In genomic region chr6:27541212-27541931, GRCh38 we compare ENCODE assay signal across 17 cellular contexts.
A peak's percentile ranks its signal among the peaks of the same experiment; 100 is the strongest.
DNase-seq lines count a peak whose midpoint lies in the region; ATAC-seq and TF ChIP-seq lines count a peak whose summit lies in the region.
"Had no signal": no experiment of that assay in that cellular context is flagged by ENCODE, and none has a peak within 500 bp of the region (broad histone marks: within the 10 kb centered on the region; RNA-seq: fewer than 3 reads in every experiment).

No MANE protein-coding gene starts in this region.

- no peaks in the 10 kb centered on the region for H3K36me3 Mint-ChIP-seq in activated CD4-positive, alpha-beta T cell treated with anti-CD3 and anti-CD28 coated beads for 36 hours (ENCODE audit: low read depth)
- H3K36me3 Mint-ChIP-seq in activated CD4-positive, alpha-beta T cell treated with anti-CD3 and anti-CD28 coated beads, Interleukin-2, amount 10 ng/mL, durations not matched to agents 24 days and 14 days (ENCODE audit: low read depth): no peaks in the 10 kb centered on the region
- H3K36me3 Mint-ChIP-seq in activated CD4-positive, alpha-beta memory T cell treated with anti-CD3 and anti-CD28 coated beads, Interleukin-2, amount 10 ng/mL, durations not matched to agents 7 days and 5 days (ENCODE audit: low read depth): peaks cover 8% of the 10 kb centered on the region

- peaks cover 11% of the 10 kb centered on the region for H3K4me1 Mint-ChIP-seq in activated CD4-positive, alpha-beta T cell treated with anti-CD3 and anti-CD28 coated beads for 36 hours
- H3K4me1 Mint-ChIP-seq in activated CD4-positive, alpha-beta T cell treated with anti-CD3 and anti-CD28 coated beads, Interleukin-2, amount 10 ng/mL, durations not matched to agents 24 days and 14 days: peaks cover 11% of the 10 kb centered on the region
- peaks cover 15% of the 10 kb centered on the region for H3K4me1 Mint-ChIP-seq in activated CD4-positive, alpha-beta memory T cell treated with anti-CD3 and anti-CD28 coated beads, Interleukin-2, amount 10 ng/mL, durations not matched to agents 7 days and 5 days

- peak; percentile 45 for DNase-seq in activated CD4-positive, alpha-beta T cell treated with anti-CD3 and anti-CD28 coated beads for 36 hours
- no peak for DNase-seq in activated CD4-positive, alpha-beta T cell treated with anti-CD3 and anti-CD28 coated beads, Interleukin-2, amount 10 ng/mL, durations not matched to agents 24 days and 14 days
- DNase-seq in HT-29 (ENCODE audit: low spot score): peak; percentile 37
- DNase-seq in RPMI8226: peak; percentile 60
- peak; percentile 5 for DNase-seq in inferior parietal cortex (ENCODE audit: extremely low spot score)
- DNase-seq in lower leg skin (ENCODE audit: low spot score in 2 of 2): no peak
- DNase-seq in activated CD4-positive, alpha-beta memory T cell treated with anti-CD3 and anti-CD28 coated beads, Interleukin-2, amount 10 ng/mL, durations not matched to agents 7 days and 5 days: no peak
- DNase-seq: activated CD4-positive, alpha-beta T cell treated with anti-CD3 and anti-CD28 coated beads for 4 hours; anterior cingulate cortex; effector memory CD4-positive, alpha-beta T cell; GDM1; heart right ventricle; Kasumi-1; NCI-H345; stomach had no signal

- POLR2A ChIA-PET in activated CD4-positive, alpha-beta T cell treated with anti-CD3 and anti-CD28 coated beads for 36 hours (lab: Charles Lee): no interaction called here
- POLR2A ChIA-PET in activated CD4-positive, alpha-beta memory T cell treated with anti-CD3 and anti-CD28 coated beads, Interleukin-2, amount 10 ng/mL, durations not matched to agents 7 days and 5 days (lab: Charles Lee): no interaction called here

- no peak overlapping the region for H3K4me3 Mint-ChIP-seq in activated CD4-positive, alpha-beta T cell treated with anti-CD3 and anti-CD28 coated beads for 36 hours
- H3K4me3 Mint-ChIP-seq in activated CD4-positive, alpha-beta T cell treated with anti-CD3 and anti-CD28 coated beads, Interleukin-2, amount 10 ng/mL, durations not matched to agents 24 days and 14 days: no peak overlapping the region
- H3K4me3 Mint-ChIP-seq in activated CD4-positive, alpha-beta memory T cell treated with anti-CD3 and anti-CD28 coated beads, Interleukin-2, amount 10 ng/mL, durations not matched to agents 7 days and 5 days: no peak overlapping the region

- peaks cover 6% of the 10 kb centered on the region for H3K9me3 Mint-ChIP-seq in activated CD4-positive, alpha-beta T cell treated with anti-CD3 and anti-CD28 coated beads for 36 hours (ENCODE audit: low read depth)
- peaks cover 29% of the 10 kb centered on the region for H3K9me3 Mint-ChIP-seq in activated CD4-positive, alpha-beta T cell treated with anti-CD3 and anti-CD28 coated beads, Interleukin-2, amount 10 ng/mL, durations not matched to agents 24 days and 14 days
- peaks cover 7% of the 10 kb centered on the region for H3K9me3 Mint-ChIP-seq in activated CD4-positive, alpha-beta memory T cell treated with anti-CD3 and anti-CD28 coated beads, Interleukin-2, amount 10 ng/mL, durations not matched to agents 7 days and 5 days

- no peak overlapping the region for H3K4me3 ChIP-seq in lower leg skin (ENCODE audit: low read depth, poor library complexity, severe bottlenecking)
- H3K4me3 ChIP-seq: heart right ventricle, stomach had no signal

- ATAC-seq in activated CD4-positive, alpha-beta T cell treated with anti-CD3 and anti-CD28 coated beads for 36 hours: no peak
- no peak for ATAC-seq in GM21529 (IDR thresholded peaks at IDR 0.05; ENCODE audit: unreplicated experiment)
- ATAC-seq: heart right ventricle had no signal

- H3K27ac Mint-ChIP-seq in activated CD4-positive, alpha-beta T cell treated with anti-CD3 and anti-CD28 coated beads for 36 hours: no peak overlapping the region
- no peak overlapping the region for H3K27ac Mint-ChIP-seq in activated CD4-positive, alpha-beta T cell treated with anti-CD3 and anti-CD28 coated beads, Interleukin-2, amount 10 ng/mL, durations not matched to agents 24 days and 14 days
- H3K27ac Mint-ChIP-seq in activated CD4-positive, alpha-beta memory T cell treated with anti-CD3 and anti-CD28 coated beads, Interleukin-2, amount 10 ng/mL, durations not matched to agents 7 days and 5 days: no peak overlapping the region
- H3K27ac Mint-ChIP-seq: progenitor cell of endocrine pancreas had no signal

- CTCF ChIA-PET in activated CD4-positive, alpha-beta T cell treated with anti-CD3 and anti-CD28 coated beads for 36 hours (lab: Charles Lee): no interaction called here
- CTCF ChIA-PET in activated CD4-positive, alpha-beta memory T cell treated with anti-CD3 and anti-CD28 coated beads, Interleukin-2, amount 10 ng/mL, durations not matched to agents 7 days and 5 days (lab: Charles Lee): interaction anchor here (0.6 kb wide), 1 partner anchor 258 kb away, joined by 3 read pairs; no protein-coding TSS in a partner anchor

- intact Hi-C loops in activated CD4-positive, alpha-beta T cell treated with anti-CD3 and anti-CD28 coated beads for 36 hours (cut with DNase I, micrococcal nuclease): no loop called here
- intact Hi-C loops in activated CD4-positive, alpha-beta T cell treated with anti-CD3 and anti-CD28 coated beads, Interleukin-2, amount 10 ng/mL, durations not matched to agents 24 days and 14 days (cut with micrococcal nuclease): no loop called here
- intact Hi-C loops in lower leg skin (cut with DNase I; ENCODE audit: low total_unique reads): no loop called here

- H3K27me3 Mint-ChIP-seq in activated CD4-positive, alpha-beta T cell treated with anti-CD3 and anti-CD28 coated beads for 36 hours: peaks cover 69% of the 10 kb centered on the region
- peaks cover 58% of the 10 kb centered on the region for H3K27me3 Mint-ChIP-seq in activated CD4-positive, alpha-beta T cell treated with anti-CD3 and anti-CD28 coated beads, Interleukin-2, amount 10 ng/mL, durations not matched to agents 24 days and 14 days
- H3K27me3 Mint-ChIP-seq in activated CD4-positive, alpha-beta memory T cell treated with anti-CD3 and anti-CD28 coated beads, Interleukin-2, amount 10 ng/mL, durations not matched to agents 7 days and 5 days: peaks cover 70% of the 10 kb centered on the region

- 39 to 41% methylated on average over 15 of the region's 15 CpGs for WGBS in lower leg skin, 2 donors

- no peak for TF ChIP-seq CTCF in lower leg skin (IDR thresholded peaks at IDR 0.05)

- TF ChIP-seq POLR2A in lower leg skin (IDR thresholded peaks at IDR 0.05): no peak

Comparison
In these comparisons a context has a peak if more than half of its experiments do, and no peak if none do; other contexts are left out.
1. DNase-seq: peak in activated CD4-positive, alpha-beta T cell treated with anti-CD3 and anti-CD28 coated beads for 36 hours (single experiment), HT-29 (single experiment), RPMI8226 (single experiment) and inferior parietal cortex (single experiment); none in activated CD4-positive, alpha-beta T cell treated with anti-CD3 and anti-CD28 coated beads, Interleukin-2, amount 10 ng/mL, durations not matched to agents 24 days and 14 days (single experiment), lower leg skin (0 of 2) and activated CD4-positive, alpha-beta memory T cell treated with anti-CD3 and anti-CD28 coated beads, Interleukin-2, amount 10 ng/mL, durations not matched to agents 7 days and 5 days (single experiment).